ENCODE assay signal across 24 cellular contexts in the genomic region with DNA sequence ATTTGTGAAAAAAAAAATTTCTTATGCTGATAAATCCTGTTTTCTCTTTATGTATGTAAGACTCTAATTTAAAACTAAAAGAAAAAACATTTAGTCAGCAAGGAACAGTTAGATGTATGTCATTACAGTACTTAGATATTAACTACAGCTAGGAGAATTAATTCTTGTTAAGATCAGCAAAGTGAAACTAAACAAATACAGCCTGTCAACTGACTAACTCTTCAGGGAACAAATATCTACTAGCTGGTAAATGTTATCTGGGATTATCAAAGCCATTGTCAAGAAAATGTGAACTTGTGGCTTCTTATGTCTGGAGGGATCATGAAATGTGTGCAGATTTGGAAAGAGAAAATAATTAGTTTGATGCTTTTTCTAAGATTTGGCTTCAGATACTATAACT. TPM values are rescaled to one million over a fixed set of nuclear protein-coding genes. Genes with fewer than 3 reads are reported as not detected.
DNase-seq lines count a peak whose midpoint lies in the region; ATAC-seq, FAIRE-seq and TF ChIP-seq lines count a peak whose summit lies in the region.
"Had no signal": no experiment of that assay in that cellular context is flagged by ENCODE, and none has a peak within 500 bp of the region (broad histone marks: within the 10 kb centered on the region; RNA-seq: fewer than 3 reads in every experiment).

No MANE protein-coding gene starts in this region.

- DNase-seq in H54 (ENCODE audit: insufficient read length, low spot score), result no peak
- DNase-seq in choroid plexus epithelial cell (ENCODE audit: low read depth), result peak; percentile 17
- DNase-seq in iris pigment epithelial cell (ENCODE audit: low read depth), result peak; percentile 11
- peak; percentile 53 for DNase-seq in renal cortical epithelial cell (ENCODE audit: low read depth)
- no peak for DNase-seq in NCI-H2196 (lab: John Stamatoyannopoulos, UW; ENCODE audit: unreplicated experiment)
- no peak for DNase-seq in NCI-H2171 (lab: John Stamatoyannopoulos, UW)
- DNase-seq: Caco-2; CD8-positive, alpha-beta T cell; DMS 273 treated with DMSO at 0.1 percent for 48 hours; DND-41; H7; KBM-7; NCI-H1105 treated with DMSO at 0.1 percent for 48 hours; NCI-H146; NCI-H1930; NCI-H2107; NCI-H2227 treated with DMSO at 0.1 percent for 48 hours; NCI-H526 treated with DMSO at 0.1 percent for 48 hours; SHP77 had no signal

- FAIRE-seq in H54 (lab: Jason Lieb, UNC), result peak; percentile 55
- FAIRE-seq: GM12892, GM19239, HTR-8/SVneo had no signal

- no peak overlapping the region for H3K4me3 ChIP-seq in choroid plexus epithelial cell (ENCODE audit: low read depth, low read length)

- no peak for ATAC-seq in GM18519 (IDR thresholded peaks at IDR 0.05; ENCODE audit: low FRiP score, unreplicated experiment)
- ATAC-seq: CD8-positive, alpha-beta T cell had no signal

- no peak for TF ChIP-seq POLR2A in H54 (IDR thresholded peaks at IDR 0.05; ENCODE audit: low read depth, low read length)

- TF ChIP-seq CTCF in choroid plexus epithelial cell (conservative IDR thresholded peaks at IDR 0.05; ENCODE audit: low read depth, low read length), result no peak

RNA-seq across cellular contexts. Expression of a gene that starts 27.5 kb away (rescaled TPM):
- not detected in 2 replicates for total RNA-seq in renal cortical epithelial cell
- total RNA-seq: Caco-2; CD8-positive, alpha-beta T cell; MCF 10A had no signal

Comparison
In these comparisons a context has a peak if more than half of its experiments do, and no peak if none do; other contexts are left out.
1. DNase-seq: peak in choroid plexus epithelial cell (single experiment), iris pigment epithelial cell (single experiment) and renal cortical epithelial cell (single experiment); none in H54 (single experiment), NCI-H2196 (single experiment) and NCI-H2171 (single experiment).